In genomic region chr4:75702919-75703411, GRCh38 we compare ENCODE assay signal across 1 cellular context.
TF ChIP-seq lines count a peak whose summit lies in the region.

No MANE protein-coding gene starts in this region.

TF ChIP-seq in HepG2, 621 proteins besides CTCF, POLR2A, EP300 and RAD21 (continued from another document):
- TF ChIP-seq, protein P1, sequence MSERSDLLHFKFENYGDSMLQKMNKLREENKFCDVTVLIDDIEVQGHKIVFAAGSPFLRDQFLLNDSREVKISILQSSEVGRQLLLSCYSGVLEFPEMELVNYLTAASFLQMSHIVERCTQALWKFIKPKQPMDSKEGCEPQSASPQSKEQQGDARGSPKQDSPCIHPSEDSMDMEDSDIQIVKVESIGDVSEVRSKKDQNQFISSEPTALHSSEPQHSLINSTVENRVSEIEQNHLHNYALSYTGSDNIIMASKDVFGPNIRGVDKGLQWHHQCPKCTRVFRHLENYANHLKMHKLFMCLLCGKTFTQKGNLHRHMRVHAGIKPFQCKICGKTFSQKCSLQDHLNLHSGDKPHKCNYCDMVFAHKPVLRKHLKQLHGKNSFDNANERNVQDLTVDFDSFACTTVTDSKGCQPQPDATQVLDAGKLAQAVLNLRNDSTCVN (CRISPR knock-in tag; IDR thresholded peaks at IDR 0.05; ENCODE audit: borderline replicate concordance): no peak
- TF ChIP-seq SIN3B (IDR thresholded peaks at IDR 0.05; ENCODE audit: low read length) (no peak), TEF (CRISPR knock-in tag; IDR thresholded peaks at IDR 0.05) (no peak)
